8 cellular contexts compared by ENCODE assay signal in the genomic region with DNA sequence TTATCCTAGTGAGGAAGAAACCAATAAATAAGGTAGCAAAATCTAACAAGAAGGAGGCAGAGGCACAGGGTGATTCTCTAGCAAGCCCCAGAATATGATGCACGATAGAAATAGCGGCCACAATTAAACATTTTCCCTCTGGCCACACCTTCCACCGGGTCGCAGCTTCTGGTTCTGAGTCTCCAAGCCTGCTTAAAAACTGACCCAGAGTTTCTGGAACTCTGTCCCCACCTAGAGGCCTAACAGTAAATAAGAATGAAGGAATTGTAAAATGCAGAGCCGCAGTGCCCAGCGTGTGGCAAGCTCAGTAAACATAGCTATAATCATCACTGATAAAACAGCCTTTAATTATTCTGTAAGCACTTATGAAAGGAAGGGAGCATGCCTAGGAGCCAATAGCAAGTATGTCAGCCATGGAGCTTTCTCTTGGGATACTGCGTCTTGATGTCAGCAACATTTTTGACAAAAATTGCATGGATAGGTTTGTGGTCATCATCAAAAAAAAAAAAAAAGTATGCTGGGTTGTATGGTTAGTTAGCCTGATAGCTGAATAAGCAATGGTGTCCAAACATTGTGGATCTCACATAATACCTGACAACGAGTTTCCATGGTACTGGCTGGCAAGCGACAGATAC.
DNase-seq lines count a peak whose midpoint lies in the region; ATAC-seq and TF ChIP-seq lines count a peak whose summit lies in the region.

No MANE protein-coding gene starts in this region.

- H3K27ac Mint-ChIP-seq in activated T-helper 17 cell treated with anti-CD3 and anti-CD28 coated beads, Interleukin-2, amount 50 U/mL, for 72 hours = no peak overlapping the region

- no peaks in the 10 kb centered on the region for H3K27me3 Mint-ChIP-seq in activated T-helper 17 cell treated with anti-CD3 and anti-CD28 coated beads, Interleukin-2, amount 50 U/mL, for 72 hours

- TF ChIP-seq CTCF in LNCAP (IDR thresholded peaks at IDR 0.05) (peak; percentile 73), fibroblast of the aortic adventitia (IDR thresholded peaks at IDR 0.05; ENCODE audit: insufficient read depth, low read length) (peak; percentile 64), retinal pigment epithelial cell (conservative IDR thresholded peaks at IDR 0.05; ENCODE audit: low read depth, low read length) (peak; percentile 69)

- DNase-seq in NCI-H2196 (lab: John Stamatoyannopoulos, UW; ENCODE audit: unreplicated experiment) (peak; percentile 48), NCI-H2196 treated with DMSO at 0.1 percent for 48 hours (lab: John Stamatoyannopoulos, UW; ENCODE audit: unreplicated experiment) (no peak), SK-MEL-5 (ENCODE audit: low read depth, low spot score) (peak; percentile 81), fibroblast of the aortic adventitia (ENCODE audit: low read depth) (peak; percentile 62), retinal pigment epithelial cell (ENCODE audit: low read depth) (peak; percentile 29), mesenteric fat pad (ENCODE audit: low spot score) (no peak)

- no peak for ATAC-seq in activated T-helper 17 cell treated with anti-CD3 and anti-CD28 coated beads, Interleukin-2, amount 50 U/mL, for 72 hours (replicated peaks)

- H3K36me3 Mint-ChIP-seq in activated T-helper 17 cell treated with anti-CD3 and anti-CD28 coated beads, Interleukin-2, amount 50 U/mL, for 72 hours (ENCODE audit: low read depth) = no peaks in the 10 kb centered on the region

- in situ Hi-C loops in SK-MEL-5 (cut with HindIII; ENCODE audit: low pct_unique_long_range_greater_than_20kb, low sequenced_read_pairs) = no loop called here

- H3K4me1 Mint-ChIP-seq in activated T-helper 17 cell treated with anti-CD3 and anti-CD28 coated beads, Interleukin-2, amount 50 U/mL, for 72 hours = no peaks in the 10 kb centered on the region

- no peak overlapping the region for H3K4me3 ChIP-seq in fibroblast of the aortic adventitia (ENCODE audit: low read depth, low read length)
- H3K4me3 ChIP-seq in retinal pigment epithelial cell (ENCODE audit: low read length) = no peak overlapping the region

- no peaks in the 10 kb centered on the region for H3K9me3 Mint-ChIP-seq in activated T-helper 17 cell treated with anti-CD3 and anti-CD28 coated beads, Interleukin-2, amount 50 U/mL, for 72 hours

- no peak overlapping the region for H3K4me3 Mint-ChIP-seq in activated T-helper 17 cell treated with anti-CD3 and anti-CD28 coated beads, Interleukin-2, amount 50 U/mL, for 72 hours

Comparison
In these comparisons a context has a peak if more than half of its experiments do, and no peak if none do; other contexts are left out.
1. DNase-seq: peak in NCI-H2196 (single experiment), SK-MEL-5 (single experiment), fibroblast of the aortic adventitia (single experiment) and retinal pigment epithelial cell (single experiment); none in NCI-H2196 treated with DMSO at 0.1 percent for 48 hours (single experiment) and mesenteric fat pad (single experiment).
2. Peak in every context shown above with its lines, with median percentiles within 50 percentile points of each other: CTCF ChIP-seq.